In the genomic region with DNA sequence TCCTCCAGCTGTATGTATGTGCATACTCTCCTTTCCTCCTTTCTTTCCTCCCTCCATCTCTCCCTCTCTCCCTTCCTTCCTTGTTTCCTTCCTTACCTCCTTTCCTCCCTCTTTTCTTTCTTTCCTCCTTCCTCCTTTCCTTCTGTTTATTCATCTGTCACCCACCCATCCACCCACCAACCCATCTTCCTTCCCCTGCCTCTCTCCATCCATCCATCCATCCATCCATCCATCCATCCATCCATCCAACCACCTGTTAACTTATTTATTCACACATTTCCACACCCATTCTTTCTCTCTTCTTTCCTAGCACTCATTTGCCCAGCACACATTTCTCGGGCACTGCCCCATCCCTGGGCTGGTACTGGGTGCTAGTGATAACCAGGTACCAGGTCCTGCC, we compare ENCODE assay signal across 27 cellular contexts.
DNase-seq lines count a peak whose midpoint lies in the region; ATAC-seq and TF ChIP-seq lines count a peak whose summit lies in the region.
"Had no signal": no experiment of that assay in that cellular context is flagged by ENCODE, and none has a peak within 500 bp of the region (broad histone marks: within the 10 kb centered on the region; RNA-seq: fewer than 3 reads in every experiment).

No MANE protein-coding gene starts in this region.

- H3K9me3 ChIP-seq in GM23248 (ENCODE audit: low read depth) (no peaks in the 10 kb centered on the region), neuron (ENCODE audit: low read length) (no peaks in the 10 kb centered on the region)
- H3K9me3 ChIP-seq: lower lobe of right lung, mucosa of descending colon, prostate gland, tibial artery had no signal

- H3K4me3 ChIP-seq in GM23248 (peak overlapping the region; percentile 51; the same call in 1 of the 2 replicates), coronary artery (peak overlapping the region; percentile 49), neuron (ENCODE audit: low read length) (peak overlapping the region; percentile 16)
- H3K4me3 ChIP-seq: lower lobe of right lung, mucosa of descending colon, prostate gland had no signal

- peak overlapping the region; percentile 54 for H2AFZ ChIP-seq in GM23248
- no peak overlapping the region for H2AFZ ChIP-seq in neuron (ENCODE audit: low read depth, low read length)

- H3K36me3 ChIP-seq in GM23248 (ENCODE audit: low read depth) (no peaks in the 10 kb centered on the region), neuron (ENCODE audit: insufficient read depth, low read length) (no peaks in the 10 kb centered on the region)
- H3K36me3 ChIP-seq: lower lobe of right lung, prostate gland, tibial artery, WERI-Rb-1 had no signal

- H3K36me3 Mint-ChIP-seq in type B pancreatic cell, result no peaks in the 10 kb centered on the region
- H3K36me3 Mint-ChIP-seq: activated CD8-positive, alpha-beta memory T cell treated with anti-CD3 and anti-CD28 coated beads, Interleukin-2, amount 10 ng/mL, durations not matched to agents 7 days and 5 days; CD4-positive, CD25-positive, alpha-beta regulatory T cell; IgD-negative memory B cell had no signal

- H3K9me2 ChIP-seq in GM23248 (ENCODE audit: insufficient read depth), result no peaks in the 10 kb centered on the region

- no peaks in the 10 kb centered on the region for H3K79me2 ChIP-seq in GM23248 (ENCODE audit: insufficient read depth)

- H3K27me3 ChIP-seq in GM23248 (replicated peaks; ENCODE audit: insufficient read depth), result no peaks in the 10 kb centered on the region
- H3K27me3 ChIP-seq in neuron (ENCODE audit: insufficient read depth, low read length), result no peaks in the 10 kb centered on the region
- H3K27me3 ChIP-seq: tibial artery had no signal

- 79 to 92% methylated on average over 1 of the region's 1 CpG for WGBS in GM23248 (ENCODE audit: low coverage in 1 of 2, low lambda C conversion rate in 2 of 2, missing lambda C conversion rate in 2 of 2), 2 experiments

- H3K27ac ChIP-seq in GM23248, result no peak overlapping the region
- peak overlapping the region in 1 of 2 donors; percentile 23 for H3K27ac ChIP-seq in coronary artery
- H3K27ac ChIP-seq: epithelial cell of prostate, lower lobe of right lung, prostate gland, WERI-Rb-1 had no signal

- ATAC-seq in GM19324 (IDR thresholded peaks at IDR 0.05; ENCODE audit: low FRiP score, unreplicated experiment), result no peak
- ATAC-seq in HG03439 (IDR thresholded peaks at IDR 0.05; ENCODE audit: unreplicated experiment), result no peak
- ATAC-seq in GM21576 (IDR thresholded peaks at IDR 0.05; ENCODE audit: unreplicated experiment), result no peak
- ATAC-seq: activated CD8-positive, alpha-beta memory T cell treated with anti-CD3 and anti-CD28 coated beads, Interleukin-2, amount 10 ng/mL, durations not matched to agents 7 days and 5 days; activated T-cell treated with anti-CD3 and anti-CD28 coated beads, Interleukin-2, amount 50 U/mL, for 72 hours; lower lobe of right lung; mucosa of descending colon; stimulated activated naive CD8-positive, alpha-beta T cell treated with anti-CD3 and anti-CD28 coated beads, Interleukin-15, amount 100 ng/mL, for 72 hours had no signal

- H3F3A ChIP-seq in GM23248 (ENCODE audit: insufficient read depth), result peaks cover 16% of the 10 kb centered on the region

- peaks cover 69% of the 10 kb centered on the region for H3K27me3 Mint-ChIP-seq in type B pancreatic cell

- H3K4me1 ChIP-seq in GM23248 (ENCODE audit: insufficient read depth), result peaks cover 6% of the 10 kb centered on the region
- peaks cover 23% of the 10 kb centered on the region for H3K4me1 ChIP-seq in neuron (ENCODE audit: insufficient read depth, low read length)
- H3K4me1 ChIP-seq: lower lobe of right lung, prostate gland had no signal

- H4K20me1 ChIP-seq in GM23248 (ENCODE audit: insufficient read depth), result no peaks in the 10 kb centered on the region

- H3K9me3 Mint-ChIP-seq in type B pancreatic cell, result no peaks in the 10 kb centered on the region
- H3K9me3 Mint-ChIP-seq: activated naive CD4-positive, alpha-beta T cell treated with anti-CD3 and anti-CD28 coated beads for 36 hours; activated T-cell treated with anti-CD3 and anti-CD28 coated beads, Interleukin-2, amount 50 U/mL, for 72 hours; neural crest cell; stimulated activated naive CD8-positive, alpha-beta T cell treated with anti-CD3 and anti-CD28 coated beads, Interleukin-15, amount 100 ng/mL, for 72 hours had no signal

- no peak overlapping the region for H3K4me2 ChIP-seq in GM23248 (ENCODE audit: unreplicated experiment)

- H3K4me3 Mint-ChIP-seq in type B pancreatic cell, result peak overlapping the region; percentile 55
- H3K4me3 Mint-ChIP-seq: activated CD8-positive, alpha-beta memory T cell treated with anti-CD3 and anti-CD28 coated beads, Interleukin-2, amount 10 ng/mL, durations not matched to agents 7 days and 5 days; activated naive CD4-positive, alpha-beta T cell treated with anti-CD3 and anti-CD28 coated beads for 36 hours; activated T-cell treated with anti-CD3 and anti-CD28 coated beads, Interleukin-2, amount 50 U/mL, for 72 hours; CD4-positive, CD25-positive, alpha-beta regulatory T cell; stimulated activated naive CD8-positive, alpha-beta T cell treated with anti-CD3 and anti-CD28 coated beads, Interleukin-15, amount 100 ng/mL, for 72 hours had no signal

- DNase-seq in GM23248, result no peak
- DNase-seq in coronary artery (ENCODE audit: low spot score), result no peak
- DNase-seq in type B pancreatic cell (ENCODE audit: extremely low spot score, unreplicated experiment), result no peak
- DNase-seq: activated CD4-positive, alpha-beta T cell treated with anti-CD3 and anti-CD28 coated beads, Interleukin-2, amount 50 U/mL, for 1 hour; activated CD8-positive, alpha-beta memory T cell treated with anti-CD3 and anti-CD28 coated beads, Interleukin-2, amount 10 ng/mL, durations not matched to agents 7 days and 5 days; activated naive CD4-positive, alpha-beta T cell treated with anti-CD3 and anti-CD28 coated beads for 36 hours; activated T-cell treated with anti-CD3 and anti-CD28 coated beads, Interleukin-2, amount 50 U/mL, for 72 hours; CD4-positive, CD25-positive, alpha-beta regulatory T cell; effector CD8-positive, alpha-beta T cell; lower lobe of right lung; NCI-H69; SIG-M5; stimulated activated CD8-positive, alpha-beta memory T cell treated with anti-CD3 and anti-CD28 coated beads, Interleukin-4, amount 100 ng/mL, for 48 hours; stimulated activated naive CD8-positive, alpha-beta T cell treated with anti-CD3 and anti-CD28 coated beads, Interleukin-15, amount 100 ng/mL, for 72 hours; SW 1271; T-helper 9 cell had no signal

- in situ Hi-C loops in GM23248 (cut with MboI), result no loop called here

- H3K27ac Mint-ChIP-seq in type B pancreatic cell, result peak overlapping the region; percentile 21
- H3K27ac Mint-ChIP-seq: activated CD8-positive, alpha-beta memory T cell treated with anti-CD3 and anti-CD28 coated beads, Interleukin-2, amount 10 ng/mL, durations not matched to agents 7 days and 5 days; activated naive CD4-positive, alpha-beta T cell treated with anti-CD3 and anti-CD28 coated beads for 36 hours; activated T-cell treated with anti-CD3 and anti-CD28 coated beads, Interleukin-2, amount 50 U/mL, for 72 hours; CD4-positive, CD25-positive, alpha-beta regulatory T cell; IgD-negative memory B cell; stimulated activated naive CD8-positive, alpha-beta T cell treated with anti-CD3 and anti-CD28 coated beads, Interleukin-15, amount 100 ng/mL, for 72 hours had no signal

- TF ChIP-seq CTCF in coronary artery (IDR thresholded peaks at IDR 0.05), result no peak
- TF ChIP-seq CTCF in type B pancreatic cell (conservative IDR thresholded peaks at IDR 0.05), result no peak

- H3K4me1 Mint-ChIP-seq in type B pancreatic cell (ENCODE audit: unreplicated experiment), result peaks cover 44% of the 10 kb centered on the region
- H3K4me1 Mint-ChIP-seq: activated CD8-positive, alpha-beta memory T cell treated with anti-CD3 and anti-CD28 coated beads, Interleukin-2, amount 10 ng/mL, durations not matched to agents 7 days and 5 days; CD4-positive, CD25-positive, alpha-beta regulatory T cell; stimulated activated naive CD8-positive, alpha-beta T cell treated with anti-CD3 and anti-CD28 coated beads, Interleukin-15, amount 100 ng/mL, for 72 hours had no signal

- 0 out of 2 replicates have a peak overlapping the region, but pooled peaks have one; percentile 18 for H3K9ac ChIP-seq in GM23248
